Comparison of ENCODE assay signal across 16 cellular contexts in genomic region chr12:31585271-31585670, GRCh38. TPM values are rescaled to one million over a fixed set of nuclear protein-coding genes. Genes with fewer than 3 reads are reported as not detected.
DNase-seq lines count a peak whose midpoint lies in the region; ATAC-seq and TF ChIP-seq lines count a peak whose summit lies in the region.
"Had no signal": no experiment of that assay in that cellular context is flagged by ENCODE, and none has a peak within 500 bp of the region (broad histone marks: within the 10 kb centered on the region; RNA-seq: fewer than 3 reads in every experiment).

No MANE protein-coding gene starts in this region.

- peaks cover 21% of the 10 kb centered on the region for H3F3A ChIP-seq in SU-DHL-6 (ENCODE audit: insufficient read depth)
- peaks cover 7% of the 10 kb centered on the region for H3F3A ChIP-seq in smooth muscle cell (ENCODE audit: low read depth)

- H3K4me1 Mint-ChIP-seq in CD4-positive, alpha-beta T cell (ENCODE audit: low read depth): peaks cover 7% of the 10 kb centered on the region

- H3K36me3 ChIP-seq in HCT116 (ENCODE audit: control insufficient read depth in 1 of 2, insufficient read depth in 2 of 2, low read length in 2 of 2) (no peaks in the 10 kb centered on the region), SU-DHL-6 (ENCODE audit: low read length) (peaks cover 3% of the 10 kb centered on the region; the same call in 1 of the 2 replicates), smooth muscle cell (ENCODE audit: low read depth) (no peaks in the 10 kb centered on the region)
- H3K36me3 ChIP-seq: pancreas had no signal

- TF ChIP-seq CTCF in HCT116 (IDR thresholded peaks at IDR 0.05 in 2 of 3, conservative IDR thresholded peaks at IDR 0.05 in 1 of 3; ENCODE audit: borderline replicate concordance in 1 of 3, insufficient read depth in 1 of 3, low read depth in 2 of 3, low read length in 2 of 3) (no peak), SU-DHL-6 (IDR thresholded peaks at IDR 0.05; ENCODE audit: insufficient read depth, low read length, poor library complexity, severe bottlenecking) (no peak), smooth muscle cell (IDR thresholded peaks at IDR 0.05; ENCODE audit: borderline replicate concordance, insufficient read depth, poor library complexity, severe bottlenecking) (no peak)
- TF ChIP-seq CTCF in CD4-positive, alpha-beta T cell (IDR thresholded peaks at IDR 0.05): no peak

- peaks cover 82% of the 10 kb centered on the region for H3K79me2 ChIP-seq in HCT116 (ENCODE audit: insufficient read depth, low read length)
- H3K79me2 ChIP-seq in SU-DHL-6 (ENCODE audit: insufficient read depth, low read length): peaks cover 94% of the 10 kb centered on the region
- H3K79me2 ChIP-seq in smooth muscle cell (ENCODE audit: low read depth): peaks cover 68% of the 10 kb centered on the region

- H3K9me2 ChIP-seq in HCT116 (ENCODE audit: insufficient read depth) (no peaks in the 10 kb centered on the region), SU-DHL-6 (replicated peaks; ENCODE audit: insufficient read depth, low read length) (no peaks in the 10 kb centered on the region)

- DNase-seq in HCT116 (ENCODE audit: low read depth, low spot score) (no peak), hepatic stellate cell (ENCODE audit: low spot score) (peak; percentile 53), smooth muscle cell (lab: John Stamatoyannopoulos, UW; ENCODE audit: unreplicated experiment) (no peak)
- DNase-seq in activated CD4-positive, alpha-beta T cell treated with anti-CD3 and anti-CD28 coated beads, Interleukin-2, amount 50 U/mL, for 48 hours: no peak
- DNase-seq in CD4-positive, alpha-beta T cell: no peak
- no peak for DNase-seq in activated effector memory CD4-positive, alpha-beta T cell treated with anti-CD3 and anti-CD28 coated beads, Interleukin-2, amount 50 U/mL, for 16 hours
- DNase-seq: cerebellar nuclear complex; NCI-H1092; NCI-H524; pancreas; SHP77 treated with DMSO at 0.1 percent for 48 hours; stimulated activated CD4-positive, alpha-beta T cell treated with anti-CD3 and anti-CD28 coated beads, Interleukin-4, amount 100 ng/mL, for 1 hour; stimulated activated naive CD8-positive, alpha-beta T cell treated with anti-CD3 and anti-CD28 coated beads, Interleukin-15, amount 100 ng/mL, for 72 hours had no signal

- 43% methylated on average over 3 of the region's 3 CpGs for WGBS in smooth muscle cell (ENCODE audit: low lambda C conversion rate)

- H3K4me2 ChIP-seq in HCT116 (ENCODE audit: low read length) (peak overlapping the region; percentile 4), SU-DHL-6 (ENCODE audit: low read depth, low read length, poor library complexity, severe bottlenecking) (peak overlapping the region; percentile 49), smooth muscle cell (peak overlapping the region; percentile 7)

- no peaks in the 10 kb centered on the region for H3K9me3 ChIP-seq in HCT116 (ENCODE audit: control insufficient read depth in 1 of 2, insufficient read depth in 1 of 2, low read depth in 1 of 2, low read length in 2 of 2)
- H3K9me3 ChIP-seq in SU-DHL-6 (ENCODE audit: insufficient read depth, low read length): no peaks in the 10 kb centered on the region
- H3K9me3 ChIP-seq in smooth muscle cell (replicated peaks; ENCODE audit: low read depth): no peaks in the 10 kb centered on the region
- no peaks in the 10 kb centered on the region for H3K9me3 ChIP-seq in CD4-positive, alpha-beta T cell (ENCODE audit: control insufficient read depth, low read length)
- H3K9me3 ChIP-seq: pancreas had no signal

- TF ChIP-seq POLR2A in HCT116 (IDR thresholded peaks at IDR 0.05; ENCODE audit: borderline replicate concordance, extremely low read depth, insufficient read depth, insufficient read length): no peak

- no peak overlapping the region for H3K27ac Mint-ChIP-seq in CD4-positive, alpha-beta T cell
- H3K27ac Mint-ChIP-seq: activated T-helper 17 cell treated with anti-CD3 and anti-CD28 coated beads, Interleukin-2, amount 50 U/mL, for 72 hours; stimulated activated naive CD8-positive, alpha-beta T cell treated with anti-CD3 and anti-CD28 coated beads, Interleukin-15, amount 100 ng/mL, for 72 hours had no signal

- no TSS peak for BruUV-seq in HCT116 (replicated peaks; lab: Mats Ljungman, UMichigan)

- H3K27me3 ChIP-seq in HCT116 (ENCODE audit: insufficient read depth, low read length) (no peaks in the 10 kb centered on the region), SU-DHL-6 (ENCODE audit: low read length) (no peaks in the 10 kb centered on the region), smooth muscle cell (ENCODE audit: low read depth) (no peaks in the 10 kb centered on the region)
- H3K27me3 ChIP-seq in CD4-positive, alpha-beta T cell (ENCODE audit: control insufficient read depth, insufficient read depth, low read length): peaks cover 35% of the 10 kb centered on the region
- H3K27me3 ChIP-seq: pancreas had no signal

- H3K27me3 Mint-ChIP-seq in CD4-positive, alpha-beta T cell: peaks cover 53% of the 10 kb centered on the region

- POLR2A ChIA-PET in HCT116 (lab: Charles Lee): interaction anchor here (0.6 kb wide), 1 partner anchor 20 kb away, joined by 4 read pairs; no protein-coding TSS in a partner anchor
- POLR2A ChIA-PET in CD4-positive, alpha-beta T cell (lab: Charles Lee): no interaction called here

- H2AFZ ChIP-seq in HCT116 (ENCODE audit: low read depth, low read length, poor library complexity, severe bottlenecking) (no peak overlapping the region), SU-DHL-6 (ENCODE audit: low read depth, low read length, severe bottlenecking) (no peak overlapping the region), smooth muscle cell (ENCODE audit: low read depth) (no peak overlapping the region)

- CTCF ChIA-PET in HCT116 (lab: Charles Lee): no interaction called here
- CTCF ChIA-PET in CD4-positive, alpha-beta T cell (lab: Charles Lee): no interaction called here

- no peaks in the 10 kb centered on the region for H4K20me1 ChIP-seq in HCT116 (ENCODE audit: insufficient read depth)
- 0 out of 2 replicates have a peak, but pooled peaks cover 11% of the 10 kb centered on the region for H4K20me1 ChIP-seq in SU-DHL-6 (ENCODE audit: low read depth, low read length)
- H4K20me1 ChIP-seq in smooth muscle cell (ENCODE audit: low read depth): peaks cover 38% of the 10 kb centered on the region

- H3K9me3 Mint-ChIP-seq in CD4-positive, alpha-beta T cell: no peaks in the 10 kb centered on the region
- H3K9me3 Mint-ChIP-seq: activated T-helper 17 cell treated with anti-CD3 and anti-CD28 coated beads, Interleukin-2, amount 50 U/mL, for 72 hours; stimulated activated naive CD8-positive, alpha-beta T cell treated with anti-CD3 and anti-CD28 coated beads, Interleukin-15, amount 100 ng/mL, for 72 hours had no signal

- H3K4me3 Mint-ChIP-seq in CD4-positive, alpha-beta T cell: no peak overlapping the region
- H3K4me3 Mint-ChIP-seq: activated T-helper 17 cell treated with anti-CD3 and anti-CD28 coated beads, Interleukin-2, amount 50 U/mL, for 72 hours; stimulated activated naive CD8-positive, alpha-beta T cell treated with anti-CD3 and anti-CD28 coated beads, Interleukin-15, amount 100 ng/mL, for 72 hours had no signal

- H3K9ac ChIP-seq in HCT116 (ENCODE audit: low read length): no peak overlapping the region
- H3K9ac ChIP-seq in SU-DHL-6 (ENCODE audit: low read length): no peak overlapping the region
- no peak overlapping the region for H3K9ac ChIP-seq in smooth muscle cell (ENCODE audit: low read depth)

- H3K4me3 ChIP-seq in HCT116 (replicated peaks in 1 of 2; ENCODE audit: low read depth in 1 of 2, low read length in 2 of 2) (no peak overlapping the region), SU-DHL-6 (ENCODE audit: insufficient read depth, low read length, poor library complexity, severe bottlenecking) (no peak overlapping the region), smooth muscle cell (no peak overlapping the region)
- H3K4me3 ChIP-seq: pancreas had no signal

- TF ChIP-seq RAD21 in HCT116 (IDR thresholded peaks at IDR 0.05; ENCODE audit: low read depth): no peak

- H3K4me1 ChIP-seq in HCT116 (ENCODE audit: control insufficient read depth in 1 of 2, insufficient read depth in 2 of 2, low read length in 2 of 2): peaks cover 30 to 35% of the 10 kb centered on the region in 2 experiments
- peaks cover 15% of the 10 kb centered on the region for H3K4me1 ChIP-seq in smooth muscle cell (ENCODE audit: low read depth)

- RAD21 ChIA-PET in HCT116 (lab: Charles Lee; ENCODE audit: low non-redundant PET in 1 of 2, low total read pairs in 2 of 2, uncharacterized antibody in 2 of 2, unreplicated experiment in 2 of 2): interaction anchor here in 1 of 2 experiments (0.6 kb wide), 1 partner anchor 127 kb away, joined by 3 read pairs; no protein-coding TSS in a partner anchor

- H3K27ac ChIP-seq in HCT116 (ENCODE audit: low read depth, low read length): no peak overlapping the region
- H3K27ac ChIP-seq in SU-DHL-6 (ENCODE audit: low read depth, low read length): no peak overlapping the region
- peak overlapping the region; percentile 31 for H3K27ac ChIP-seq in smooth muscle cell (ENCODE audit: low read depth)
- no peak overlapping the region for H3K27ac ChIP-seq in CD4-positive, alpha-beta T cell (ENCODE audit: low read depth, low read length)
- H3K27ac ChIP-seq: pancreas had no signal

- ATAC-seq in HCT116: no peak
- no peak for ATAC-seq in CD4-positive, alpha-beta T cell (ENCODE audit: poor library complexity)
- ATAC-seq: activated CD4-positive, CD25-positive, alpha-beta regulatory T cell treated with anti-CD3 and anti-CD28 coated beads, Interleukin-2, amount 50 U/mL, for 24 hours; activated T-helper 17 cell treated with anti-CD3 and anti-CD28 coated beads, Interleukin-2, amount 50 U/mL, for 72 hours; pancreas; stimulated activated naive CD8-positive, alpha-beta T cell treated with anti-CD3 and anti-CD28 coated beads, Interleukin-15, amount 100 ng/mL, for 72 hours had no signal

- no peaks in the 10 kb centered on the region for H3K36me3 Mint-ChIP-seq in CD4-positive, alpha-beta T cell (ENCODE audit: low read depth)

- intact Hi-C loops in HCT116 (cut with micrococcal nuclease): no loop called here
- intact Hi-C loops in CD4-positive, alpha-beta T cell (cut with DNase I, micrococcal nuclease): no loop called here

TF ChIP-seq in HCT116, 20 proteins besides CTCF, POLR2A, EP300 and RAD21 (continues in another document):
- TF ChIP-seq EGR1 (IDR thresholded peaks at IDR 0.05; ENCODE audit: low read depth) (no peak), TCF7L2 (IDR thresholded peaks at IDR 0.05; ENCODE audit: borderline replicate concordance, extremely low read depth, insufficient read depth, insufficient read length) (no peak), ZFX (IDR thresholded peaks at IDR 0.05) (no peak)

RNA-seq across cellular contexts. Expression of gene DENND5B, which starts 5.7 kb away (rescaled TPM):
- 19.2 TPM for total RNA-seq in HCT116 (2021; ENCODE audit: unreplicated experiment)
- 4.8 and 5.0 TPM in 2 replicates for polyA plus RNA-seq in HCT116 (2012)
- 12.7 and 21.5 TPM in 2 replicates for total RNA-seq in smooth muscle cell
- 11.5 and 12.3 TPM in 2 replicates for polyA plus RNA-seq in smooth muscle cell
- under 1 TPM; 0.22 to 0.25 TPM for total RNA-seq in CD4-positive, alpha-beta T cell

Comparison
In these comparisons a context has a peak if more than half of its experiments do, and no peak if none do; other contexts are left out.
1. RNA of gene DENND5B, which starts 5.7 kb away (total RNA-seq): 19.2 TPM in HCT116 (single experiment) and 12.7 to 21.5 TPM in smooth muscle cell; 0.22 to 0.25 TPM in CD4-positive, alpha-beta T cell; every median in the first group is over 10 times any median in the second.
2. Peak in every context shown above with its lines, with median percentiles within 50 percentile points of each other: H3K4me2 ChIP-seq.